Comparison of ENCODE assay signal across 1 cellular context in the genomic region with DNA sequence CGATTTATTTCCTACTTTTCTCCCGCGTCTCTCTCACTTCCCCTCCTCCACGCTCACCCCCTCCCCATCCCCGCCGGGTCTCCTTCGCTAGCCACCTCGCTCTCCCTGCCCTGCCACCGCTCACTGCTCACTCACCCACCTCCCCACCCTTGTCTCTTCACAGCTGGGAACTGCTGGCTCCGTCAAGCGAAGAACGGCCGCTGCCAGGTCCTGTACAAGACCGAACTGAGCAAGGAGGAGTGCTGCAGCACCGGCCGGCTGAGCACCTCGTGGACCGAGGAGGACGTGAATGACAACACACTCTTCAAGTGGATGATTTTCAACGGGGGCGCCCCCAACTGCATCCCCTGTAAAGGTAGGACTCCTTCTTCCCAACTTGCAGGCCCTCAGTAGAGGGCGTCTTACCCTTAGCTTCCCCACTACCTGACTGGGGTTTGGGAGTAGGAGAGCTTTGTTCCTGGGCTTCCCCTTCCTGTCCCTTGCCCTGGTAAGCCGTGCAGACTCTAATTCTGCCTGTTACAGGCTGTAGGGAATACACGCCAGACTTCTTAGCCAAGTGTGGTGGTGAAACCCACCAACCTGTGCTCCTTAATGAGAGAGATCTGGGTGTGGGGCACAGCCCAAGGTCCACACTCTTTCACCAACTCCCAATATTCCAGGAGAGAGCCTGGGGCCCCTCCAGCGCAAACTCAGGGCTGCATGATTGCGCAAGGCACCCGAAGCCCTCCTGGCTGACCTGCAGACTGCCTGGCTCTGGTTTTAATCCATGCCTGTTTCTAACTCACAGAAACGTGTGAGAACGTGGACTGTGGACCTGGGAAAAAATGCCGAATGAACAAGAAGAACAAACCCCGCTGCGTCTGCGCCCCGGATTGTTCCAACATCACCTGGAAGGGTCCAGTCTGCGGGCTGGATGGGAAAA.
TF ChIP-seq lines count a peak whose summit lies in the region.

No MANE protein-coding gene starts in this region.

TF ChIP-seq in H1, 55 proteins besides CTCF, POLR2A, EP300 and RAD21 (continued from another document):
- 0 out of 4 replicates have a peak, but pooled peaks of 1 of the 2 experiments have one; percentile 46 for TF ChIP-seq SIN3A (conservative IDR thresholded peaks at IDR 0.05 in 1 of 2, IDR thresholded peaks at IDR 0.05 in 1 of 2; ENCODE audit: low read depth in 1 of 2, low read length in 2 of 2)
- peak; percentile 16 for TF ChIP-seq SAP30 (IDR thresholded peaks at IDR 0.05; ENCODE audit: insufficient read depth, insufficient replicate concordance, low read length)
- peak; percentile 48; the same call in 1 of the 2 replicates for TF ChIP-seq TAF1 (IDR thresholded peaks at IDR 0.05; ENCODE audit: low read depth, low read length)
- TF ChIP-seq, protein P1, sequence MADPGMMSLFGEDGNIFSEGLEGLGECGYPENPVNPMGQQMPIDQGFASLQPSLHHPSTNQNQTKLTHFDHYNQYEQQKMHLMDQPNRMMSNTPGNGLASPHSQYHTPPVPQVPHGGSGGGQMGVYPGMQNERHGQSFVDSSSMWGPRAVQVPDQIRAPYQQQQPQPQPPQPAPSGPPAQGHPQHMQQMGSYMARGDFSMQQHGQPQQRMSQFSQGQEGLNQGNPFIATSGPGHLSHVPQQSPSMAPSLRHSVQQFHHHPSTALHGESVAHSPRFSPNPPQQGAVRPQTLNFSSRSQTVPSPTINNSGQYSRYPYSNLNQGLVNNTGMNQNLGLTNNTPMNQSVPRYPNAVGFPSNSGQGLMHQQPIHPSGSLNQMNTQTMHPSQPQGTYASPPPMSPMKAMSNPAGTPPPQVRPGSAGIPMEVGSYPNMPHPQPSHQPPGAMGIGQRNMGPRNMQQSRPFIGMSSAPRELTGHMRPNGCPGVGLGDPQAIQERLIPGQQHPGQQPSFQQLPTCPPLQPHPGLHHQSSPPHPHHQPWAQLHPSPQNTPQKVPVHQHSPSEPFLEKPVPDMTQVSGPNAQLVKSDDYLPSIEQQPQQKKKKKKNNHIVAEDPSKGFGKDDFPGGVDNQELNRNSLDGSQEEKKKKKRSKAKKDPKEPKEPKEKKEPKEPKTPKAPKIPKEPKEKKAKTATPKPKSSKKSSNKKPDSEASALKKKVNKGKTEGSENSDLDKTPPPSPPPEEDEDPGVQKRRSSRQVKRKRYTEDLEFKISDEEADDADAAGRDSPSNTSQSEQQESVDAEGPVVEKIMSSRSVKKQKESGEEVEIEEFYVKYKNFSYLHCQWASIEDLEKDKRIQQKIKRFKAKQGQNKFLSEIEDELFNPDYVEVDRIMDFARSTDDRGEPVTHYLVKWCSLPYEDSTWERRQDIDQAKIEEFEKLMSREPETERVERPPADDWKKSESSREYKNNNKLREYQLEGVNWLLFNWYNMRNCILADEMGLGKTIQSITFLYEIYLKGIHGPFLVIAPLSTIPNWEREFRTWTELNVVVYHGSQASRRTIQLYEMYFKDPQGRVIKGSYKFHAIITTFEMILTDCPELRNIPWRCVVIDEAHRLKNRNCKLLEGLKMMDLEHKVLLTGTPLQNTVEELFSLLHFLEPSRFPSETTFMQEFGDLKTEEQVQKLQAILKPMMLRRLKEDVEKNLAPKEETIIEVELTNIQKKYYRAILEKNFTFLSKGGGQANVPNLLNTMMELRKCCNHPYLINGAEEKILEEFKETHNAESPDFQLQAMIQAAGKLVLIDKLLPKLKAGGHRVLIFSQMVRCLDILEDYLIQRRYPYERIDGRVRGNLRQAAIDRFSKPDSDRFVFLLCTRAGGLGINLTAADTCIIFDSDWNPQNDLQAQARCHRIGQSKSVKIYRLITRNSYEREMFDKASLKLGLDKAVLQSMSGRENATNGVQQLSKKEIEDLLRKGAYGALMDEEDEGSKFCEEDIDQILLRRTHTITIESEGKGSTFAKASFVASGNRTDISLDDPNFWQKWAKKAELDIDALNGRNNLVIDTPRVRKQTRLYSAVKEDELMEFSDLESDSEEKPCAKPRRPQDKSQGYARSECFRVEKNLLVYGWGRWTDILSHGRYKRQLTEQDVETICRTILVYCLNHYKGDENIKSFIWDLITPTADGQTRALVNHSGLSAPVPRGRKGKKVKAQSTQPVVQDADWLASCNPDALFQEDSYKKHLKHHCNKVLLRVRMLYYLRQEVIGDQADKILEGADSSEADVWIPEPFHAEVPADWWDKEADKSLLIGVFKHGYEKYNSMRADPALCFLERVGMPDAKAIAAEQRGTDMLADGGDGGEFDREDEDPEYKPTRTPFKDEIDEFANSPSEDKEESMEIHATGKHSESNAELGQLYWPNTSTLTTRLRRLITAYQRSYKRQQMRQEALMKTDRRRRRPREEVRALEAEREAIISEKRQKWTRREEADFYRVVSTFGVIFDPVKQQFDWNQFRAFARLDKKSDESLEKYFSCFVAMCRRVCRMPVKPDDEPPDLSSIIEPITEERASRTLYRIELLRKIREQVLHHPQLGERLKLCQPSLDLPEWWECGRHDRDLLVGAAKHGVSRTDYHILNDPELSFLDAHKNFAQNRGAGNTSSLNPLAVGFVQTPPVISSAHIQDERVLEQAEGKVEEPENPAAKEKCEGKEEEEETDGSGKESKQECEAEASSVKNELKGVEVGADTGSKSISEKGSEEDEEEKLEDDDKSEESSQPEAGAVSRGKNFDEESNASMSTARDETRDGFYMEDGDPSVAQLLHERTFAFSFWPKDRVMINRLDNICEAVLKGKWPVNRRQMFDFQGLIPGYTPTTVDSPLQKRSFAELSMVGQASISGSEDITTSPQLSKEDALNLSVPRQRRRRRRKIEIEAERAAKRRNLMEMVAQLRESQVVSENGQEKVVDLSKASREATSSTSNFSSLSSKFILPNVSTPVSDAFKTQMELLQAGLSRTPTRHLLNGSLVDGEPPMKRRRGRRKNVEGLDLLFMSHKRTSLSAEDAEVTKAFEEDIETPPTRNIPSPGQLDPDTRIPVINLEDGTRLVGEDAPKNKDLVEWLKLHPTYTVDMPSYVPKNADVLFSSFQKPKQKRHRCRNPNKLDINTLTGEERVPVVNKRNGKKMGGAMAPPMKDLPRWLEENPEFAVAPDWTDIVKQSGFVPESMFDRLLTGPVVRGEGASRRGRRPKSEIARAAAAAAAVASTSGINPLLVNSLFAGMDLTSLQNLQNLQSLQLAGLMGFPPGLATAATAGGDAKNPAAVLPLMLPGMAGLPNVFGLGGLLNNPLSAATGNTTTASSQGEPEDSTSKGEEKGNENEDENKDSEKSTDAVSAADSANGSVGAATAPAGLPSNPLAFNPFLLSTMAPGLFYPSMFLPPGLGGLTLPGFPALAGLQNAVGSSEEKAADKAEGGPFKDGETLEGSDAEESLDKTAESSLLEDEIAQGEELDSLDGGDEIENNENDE (IDR thresholded peaks at IDR 0.05; ENCODE audit: insufficient replicate concordance, low read length), result no peak
- no peak for TF ChIP-seq YY1 (IDR thresholded peaks at IDR 0.05; ENCODE audit: low read depth, low read length)
- TF ChIP-seq, protein P2, sequence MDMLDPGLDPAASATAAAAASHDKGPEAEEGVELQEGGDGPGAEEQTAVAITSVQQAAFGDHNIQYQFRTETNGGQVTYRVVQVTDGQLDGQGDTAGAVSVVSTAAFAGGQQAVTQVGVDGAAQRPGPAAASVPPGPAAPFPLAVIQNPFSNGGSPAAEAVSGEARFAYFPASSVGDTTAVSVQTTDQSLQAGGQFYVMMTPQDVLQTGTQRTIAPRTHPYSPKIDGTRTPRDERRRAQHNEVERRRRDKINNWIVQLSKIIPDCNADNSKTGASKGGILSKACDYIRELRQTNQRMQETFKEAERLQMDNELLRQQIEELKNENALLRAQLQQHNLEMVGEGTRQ (IDR thresholded peaks at IDR 0.05; ENCODE audit: low read length), result 0 out of 2 replicates have a peak, but pooled peaks have one; percentile 6
- TF ChIP-seq TBP (IDR thresholded peaks at IDR 0.05; ENCODE audit: low read depth, low read length), result peak; percentile 39; the same call in 1 of the 2 replicates
- TF ChIP-seq CEBPB (IDR thresholded peaks at IDR 0.05; ENCODE audit: low read depth, low read length), result peak; percentile 99
- TF ChIP-seq ASH2L (IDR thresholded peaks at IDR 0.05; ENCODE audit: low read length), result peak; percentile 82
- TF ChIP-seq KDM4A (IDR thresholded peaks at IDR 0.05; ENCODE audit: low read depth, low read length, severe bottlenecking), result peak; percentile 31
- TF ChIP-seq SP2 (IDR thresholded peaks at IDR 0.05; ENCODE audit: low read length), result no peak
- TF ChIP-seq EZH2 (IDR thresholded peaks at IDR 0.05; ENCODE audit: low read depth, low read length, severe bottlenecking), result no peak
- TF ChIP-seq KDM5A (IDR thresholded peaks at IDR 0.05; ENCODE audit: low read length), result peak; percentile 69
- peak; percentile 76 for TF ChIP-seq RBBP5 (IDR thresholded peaks at IDR 0.05; ENCODE audit: borderline replicate concordance, low read depth, low read length)
